In genomic region chr3:172608575-172608974, GRCh38 we compare ENCODE assay signal across 29 cellular contexts.
DNase-seq lines count a peak whose midpoint lies in the region; ATAC-seq and TF ChIP-seq lines count a peak whose summit lies in the region.
"Had no signal": no experiment of that assay in that cellular context is flagged by ENCODE, and none has a peak within 500 bp of the region (broad histone marks: within the 10 kb centered on the region; RNA-seq: fewer than 3 reads in every experiment).

No MANE protein-coding gene starts in this region.

- no peak for TF ChIP-seq CTCF in foreskin keratinocyte (conservative IDR thresholded peaks at IDR 0.05)
- no peak for TF ChIP-seq CTCF in neural progenitor cell (IDR thresholded peaks at IDR 0.05)

- peaks cover 4% of the 10 kb centered on the region for H3F3A ChIP-seq in neural progenitor cell (ENCODE audit: low read depth)

- H3K27ac Mint-ChIP-seq in neural progenitor cell, result no peak overlapping the region
- H3K27ac Mint-ChIP-seq in activated naive CD8-positive, alpha-beta T cell treated with anti-CD3 and anti-CD28 coated beads for 36 hours, result no peak overlapping the region
- H3K27ac Mint-ChIP-seq: activated CD4-positive, alpha-beta T cell treated with anti-CD3 and anti-CD28 coated beads, Interleukin-2, amount 10 ng/mL, durations not matched to agents 7 days and 5 days; activated naive CD4-positive, alpha-beta T cell treated with anti-CD3 and anti-CD28 coated beads for 36 hours; CD8-positive, alpha-beta T cell; stimulated activated naive B cell treated with anti-CD40 and anti-IgM and Interleukin-4, amounts not matched to agents 10 μg/mL and 1 μg/mL and 100 μg/mL, for 72 hours; WTC11 had no signal

- no peaks in the 10 kb centered on the region for H4K20me1 ChIP-seq in neural progenitor cell (ENCODE audit: low read depth)

- H3K79me2 ChIP-seq in ACC112 (ENCODE audit: control insufficient read depth, insufficient read depth, low read length, unreplicated experiment) (no peaks in the 10 kb centered on the region), neural progenitor cell (ENCODE audit: low read depth) (no peaks in the 10 kb centered on the region)
- H3K79me2 ChIP-seq: hepatocyte had no signal

- H3K4me1 Mint-ChIP-seq in neural progenitor cell, result peaks cover 20% of the 10 kb centered on the region
- peaks cover 9% of the 10 kb centered on the region for H3K4me1 Mint-ChIP-seq in activated naive CD8-positive, alpha-beta T cell treated with anti-CD3 and anti-CD28 coated beads for 36 hours
- H3K4me1 Mint-ChIP-seq: activated CD4-positive, alpha-beta T cell treated with anti-CD3 and anti-CD28 coated beads, Interleukin-2, amount 10 ng/mL, durations not matched to agents 7 days and 5 days had no signal

- peaks cover 10% of the 10 kb centered on the region for H3K9me3 Mint-ChIP-seq in neural progenitor cell
- peaks cover 9% of the 10 kb centered on the region for H3K9me3 Mint-ChIP-seq in activated naive CD8-positive, alpha-beta T cell treated with anti-CD3 and anti-CD28 coated beads for 36 hours

- H3K4me1 ChIP-seq in ACC112 (ENCODE audit: control insufficient read depth, insufficient read depth, low read length, unreplicated experiment) (peaks cover 23% of the 10 kb centered on the region), foreskin keratinocyte (peaks cover 22% of the 10 kb centered on the region), neural progenitor cell (peaks cover 16% of the 10 kb centered on the region), SJCRH30 (no peaks in the 10 kb centered on the region)

- no peak overlapping the region for H3K9ac ChIP-seq in neural progenitor cell

- no peaks in the 10 kb centered on the region for H3K27me3 ChIP-seq in ACC112 (ENCODE audit: insufficient read depth, low read length)
- H3K27me3 ChIP-seq in foreskin keratinocyte, result no peaks in the 10 kb centered on the region
- no peaks in the 10 kb centered on the region for H3K27me3 ChIP-seq in neural progenitor cell
- H3K27me3 ChIP-seq in SJCRH30, result no peaks in the 10 kb centered on the region
- H3K27me3 ChIP-seq: esophagus muscularis mucosa, hepatocyte, MG63 had no signal

- H3K27ac ChIP-seq in ACC112 (ENCODE audit: low read depth, low read length) (no peak overlapping the region), foreskin keratinocyte (peak overlapping the region; percentile 97), neural progenitor cell (no peak overlapping the region), SJCRH30 (no peak overlapping the region)
- H3K27ac ChIP-seq: hepatocyte had no signal

- peak; percentile 54 for DNase-seq in M059J (ENCODE audit: low read depth)
- no peak for DNase-seq in foreskin keratinocyte
- DNase-seq in neural progenitor cell (ENCODE audit: low spot score), result no peak
- DNase-seq in SJCRH30, result no peak
- no peak for DNase-seq in activated CD8-positive, alpha-beta memory T cell treated with anti-CD3 and anti-CD28 coated beads for 24 hours
- DNase-seq in GM19240 (ENCODE audit: insufficient read length, low spot score), result no peak
- DNase-seq in activated naive CD8-positive, alpha-beta T cell treated with anti-CD3 and anti-CD28 coated beads for 36 hours, result no peak
- DNase-seq: activated CD4-positive, alpha-beta T cell treated with anti-CD3 and anti-CD28 coated beads, Interleukin-2, amount 10 ng/mL, durations not matched to agents 7 days and 5 days; activated naive CD4-positive, alpha-beta T cell treated with anti-CD3 and anti-CD28 coated beads for 36 hours; activated T-cell treated with anti-CD3 and anti-CD28 coated beads, Interleukin-2, amount 50 U/mL, for 48 hours; AML-193; amniotic stem cell; CD8-positive, alpha-beta T cell; effector memory CD4-positive, alpha-beta T cell; HCEC 1CT; left ventricle myocardium inferior; NCI-H1436; NCI-H774; right cardiac atrium; SIG-M5; stimulated activated naive B cell treated with anti-CD40 and anti-IgM and Interleukin-4, amounts not matched to agents 10 μg/mL and 1 μg/mL and 100 μg/mL, for 72 hours; SW 1271; T1000 had no signal

- H3K27me3 Mint-ChIP-seq in neural progenitor cell (ENCODE audit: insufficient read depth, low read depth), result peaks cover 5% of the 10 kb centered on the region
- peaks cover 6% of the 10 kb centered on the region for H3K27me3 Mint-ChIP-seq in activated naive CD8-positive, alpha-beta T cell treated with anti-CD3 and anti-CD28 coated beads for 36 hours
- H3K27me3 Mint-ChIP-seq: activated CD4-positive, alpha-beta T cell treated with anti-CD3 and anti-CD28 coated beads, Interleukin-2, amount 10 ng/mL, durations not matched to agents 7 days and 5 days had no signal

- H2AFZ ChIP-seq in ACC112 (ENCODE audit: low read length, unreplicated experiment) (peak overlapping the region; percentile 2), neural progenitor cell (replicated peaks) (no peak overlapping the region)
- H2AFZ ChIP-seq: hepatocyte had no signal

- H3K4me2 ChIP-seq in neural progenitor cell, result peak overlapping the region; percentile 33
- H3K4me2 ChIP-seq: hepatocyte had no signal

- no peaks in the 10 kb centered on the region for H3K36me3 Mint-ChIP-seq in neural progenitor cell
- peaks cover 4% of the 10 kb centered on the region for H3K36me3 Mint-ChIP-seq in activated naive CD8-positive, alpha-beta T cell treated with anti-CD3 and anti-CD28 coated beads for 36 hours
- H3K36me3 Mint-ChIP-seq: CD8-positive, alpha-beta T cell had no signal

- H3K9me3 ChIP-seq in neural progenitor cell (ENCODE audit: low read depth), result no peaks in the 10 kb centered on the region
- H3K9me3 ChIP-seq in SJCRH30 (replicated peaks), result no peaks in the 10 kb centered on the region
- H3K9me3 ChIP-seq: esophagus muscularis mucosa had no signal

- no peak for ATAC-seq in foreskin keratinocyte
- ATAC-seq: CD8-positive, alpha-beta T cell; stimulated activated naive B cell treated with anti-CD40 and anti-IgM and Interleukin-4, amounts not matched to agents 10 μg/mL and 1 μg/mL and 100 μg/mL, for 72 hours had no signal

- no peak overlapping the region for H3K4me3 Mint-ChIP-seq in neural progenitor cell
- no peak overlapping the region for H3K4me3 Mint-ChIP-seq in activated naive CD8-positive, alpha-beta T cell treated with anti-CD3 and anti-CD28 coated beads for 36 hours
- H3K4me3 Mint-ChIP-seq: activated CD4-positive, alpha-beta T cell treated with anti-CD3 and anti-CD28 coated beads, Interleukin-2, amount 10 ng/mL, durations not matched to agents 7 days and 5 days; activated naive CD4-positive, alpha-beta T cell treated with anti-CD3 and anti-CD28 coated beads for 36 hours; CD8-positive, alpha-beta T cell; neural crest cell; stimulated activated naive B cell treated with anti-CD40 and anti-IgM and Interleukin-4, amounts not matched to agents 10 μg/mL and 1 μg/mL and 100 μg/mL, for 72 hours; WTC11 had no signal

- H3K36me3 ChIP-seq in ACC112 (ENCODE audit: insufficient read depth, low read length) (no peaks in the 10 kb centered on the region), neural progenitor cell (no peaks in the 10 kb centered on the region), SJCRH30 (no peaks in the 10 kb centered on the region)
- H3K36me3 ChIP-seq: esophagus muscularis mucosa, left ventricle myocardium inferior, MG63 had no signal

- H3K4me3 ChIP-seq in ACC112 (ENCODE audit: low read depth, low read length) (no peak overlapping the region), neural progenitor cell (no peak overlapping the region), SJCRH30 (no peak overlapping the region)
- H3K4me3 ChIP-seq: esophagus muscularis mucosa, hepatocyte, left ventricle myocardium inferior, MG63 had no signal
